ENCODE assay signal across 8 cellular contexts in genomic region chr2:28449489-28450395, GRCh38. TPM values are rescaled to one million over a fixed set of nuclear protein-coding genes. Genes with fewer than 3 reads are reported as not detected.
DNase-seq lines count a peak whose midpoint lies in the region; ATAC-seq and TF ChIP-seq lines count a peak whose summit lies in the region.

No MANE protein-coding gene starts in this region.

- intact Hi-C loops in HCT116 (cut with micrococcal nuclease) = no loop called here
- intact Hi-C loops in activated CD4-positive, alpha-beta T cell treated with anti-CD3 and anti-CD28 coated beads, Interleukin-2, amount 10 ng/mL, durations not matched to agents 24 days and 14 days (cut with micrococcal nuclease) = loop anchor here (2.0 to 10.0 kb wide), 6 partner anchors 172 to 677 kb away; partner anchors contain the start of genes BABAM2, MRPL33 and RBKS

- TF ChIP-seq POLR2A in HCT116 (IDR thresholded peaks at IDR 0.05; ENCODE audit: borderline replicate concordance, extremely low read depth, insufficient read depth, insufficient read length) = no peak

- TF ChIP-seq RAD21 in HCT116 (IDR thresholded peaks at IDR 0.05; ENCODE audit: low read depth) = no peak

- POLR2A ChIA-PET in HCT116 (lab: Charles Lee) = no interaction called here

- no peaks in the 10 kb centered on the region for H3K36me3 Mint-ChIP-seq in activated CD4-positive, alpha-beta T cell treated with anti-CD3 and anti-CD28 coated beads, Interleukin-2, amount 10 ng/mL, durations not matched to agents 24 days and 14 days (ENCODE audit: low read depth)
- no peaks in the 10 kb centered on the region for H3K36me3 Mint-ChIP-seq in endodermal cell (ENCODE audit: low read depth)

- peaks cover 64% of the 10 kb centered on the region for H3K4me1 Mint-ChIP-seq in activated CD4-positive, alpha-beta T cell treated with anti-CD3 and anti-CD28 coated beads, Interleukin-2, amount 10 ng/mL, durations not matched to agents 24 days and 14 days
- H3K4me1 Mint-ChIP-seq in endodermal cell = peaks cover 5% of the 10 kb centered on the region

- H4K20me1 ChIP-seq in HCT116 (ENCODE audit: insufficient read depth) = no peaks in the 10 kb centered on the region

- no peaks in the 10 kb centered on the region for H3K9me2 ChIP-seq in HCT116 (ENCODE audit: insufficient read depth)

- H3K27me3 ChIP-seq in HCT116 (ENCODE audit: insufficient read depth, low read length) = no peaks in the 10 kb centered on the region
- H3K27me3 ChIP-seq in endodermal cell (ENCODE audit: control insufficient read depth, insufficient read depth, low read length, poor library complexity, severe bottlenecking) = no peaks in the 10 kb centered on the region
- H3K27me3 ChIP-seq in H7 (ENCODE audit: control insufficient read depth, insufficient read depth, low read length) = no peaks in the 10 kb centered on the region

- H3K9ac ChIP-seq in HCT116 (ENCODE audit: low read length) = peak overlapping the region; percentile 16; the same call in 1 of the 2 replicates
- H3K9ac ChIP-seq in endodermal cell (ENCODE audit: extremely low read depth, low read length, poor library complexity, severe bottlenecking) = no peak overlapping the region

- 83% methylated on average over 15 to 17 of the region's 17 CpGs for whole genome bisulfite sequencing in endodermal cell (ENCODE audit: insufficient coverage in 1 of 2, insufficient read length in 1 of 2), 2 experiments

- H3K4me3 ChIP-seq in HCT116 (replicated peaks in 1 of 2; ENCODE audit: low read depth in 1 of 2, low read length in 2 of 2) (peak overlapping the region in 1 of 2 experiments; percentile 27; a peak in 2 of 4 replicates), endodermal cell (ENCODE audit: low read length) (no peak overlapping the region), H7 (ENCODE audit: insufficient read depth, low read depth, low read length) (no peak overlapping the region)

- no peaks in the 10 kb centered on the region for H3K27me3 Mint-ChIP-seq in activated CD4-positive, alpha-beta T cell treated with anti-CD3 and anti-CD28 coated beads, Interleukin-2, amount 10 ng/mL, durations not matched to agents 24 days and 14 days
- peaks cover 3% of the 10 kb centered on the region for H3K27me3 Mint-ChIP-seq in endodermal cell (ENCODE audit: insufficient read depth)

- CTCF ChIA-PET in HCT116 (lab: Charles Lee) = interaction anchor here (0.8 to 1.0 kb wide), 2 partner anchors 695 to 766 kb away, joined by 3 to 4 read pairs; no protein-coding TSS in a partner anchor

- in situ Hi-C loops in GM13976 (cut with MboI; ENCODE audit: low sequenced_read_pairs, unreplicated experiment) = no loop called here

- no peaks in the 10 kb centered on the region for H3K9me3 ChIP-seq in HCT116 (ENCODE audit: control insufficient read depth in 1 of 2, insufficient read depth in 1 of 2, low read depth in 1 of 2, low read length in 2 of 2)
- no peaks in the 10 kb centered on the region for H3K9me3 ChIP-seq in endodermal cell (ENCODE audit: control insufficient read depth, low read length)

- H3K4me1 ChIP-seq in HCT116 (ENCODE audit: control insufficient read depth in 1 of 2, insufficient read depth in 2 of 2, low read length in 2 of 2) (peaks cover 12 to 54% of the 10 kb centered on the region in 2 experiments), endodermal cell (ENCODE audit: control insufficient read depth, insufficient read depth, low read length) (no peaks in the 10 kb centered on the region)

- no peaks in the 10 kb centered on the region for H3K79me2 ChIP-seq in HCT116 (ENCODE audit: insufficient read depth, low read length)

- RAD21 ChIA-PET in HCT116 (lab: Charles Lee; ENCODE audit: low non-redundant PET in 1 of 2, low total read pairs in 2 of 2, uncharacterized antibody in 2 of 2, unreplicated experiment in 2 of 2) = no interaction called here

- peak overlapping the region; percentile 96 for H3K27ac Mint-ChIP-seq in activated CD4-positive, alpha-beta T cell treated with anti-CD3 and anti-CD28 coated beads, Interleukin-2, amount 10 ng/mL, durations not matched to agents 24 days and 14 days
- peak overlapping the region; percentile 59 for H3K27ac Mint-ChIP-seq in endodermal cell

- TF ChIP-seq CTCF in HCT116 (IDR thresholded peaks at IDR 0.05 in 2 of 3, conservative IDR thresholded peaks at IDR 0.05 in 1 of 3; ENCODE audit: borderline replicate concordance in 1 of 3, insufficient read depth in 1 of 3, low read depth in 2 of 3, low read length in 2 of 3) = no peak
- TF ChIP-seq CTCF in endodermal cell (conservative IDR thresholded peaks at IDR 0.05) = peak; percentile 12
- TF ChIP-seq CTCF in GM13976 (IDR thresholded peaks at IDR 0.05; ENCODE audit: borderline replicate concordance, control extremely low read depth, extremely low read depth, insufficient read depth, missing control alignments) = no peak

- H3K4me3 Mint-ChIP-seq in activated CD4-positive, alpha-beta T cell treated with anti-CD3 and anti-CD28 coated beads, Interleukin-2, amount 10 ng/mL, durations not matched to agents 24 days and 14 days = peak overlapping the region; percentile 78
- H3K4me3 Mint-ChIP-seq in endodermal cell = no peak overlapping the region

- DNase-seq in HCT116 (ENCODE audit: low read depth, low spot score) = peak; percentile 21
- peak; percentile 86 for DNase-seq in activated CD4-positive, alpha-beta T cell treated with anti-CD3 and anti-CD28 coated beads, Interleukin-2, amount 10 ng/mL, durations not matched to agents 24 days and 14 days
- DNase-seq in endodermal cell = no peak
- peak in 2 of 3 donors; percentile 8 to 75 for DNase-seq in stimulated activated CD4-positive, alpha-beta T cell treated with anti-CD3 and anti-CD28 coated beads, TNF-alpha, amount 100 ng/mL, for 1 hour (ENCODE audit: low read depth in 3 of 3, low spot score in 1 of 3)
- no peak for DNase-seq in H7
- DNase-seq in GM13976 (ENCODE audit: low spot score) = no peak

- H2AFZ ChIP-seq in HCT116 (ENCODE audit: low read depth, low read length, poor library complexity, severe bottlenecking) = peak overlapping the region; percentile 73

- H3K27ac ChIP-seq in HCT116 (ENCODE audit: low read depth, low read length) = no peak overlapping the region
- no peak overlapping the region for H3K27ac ChIP-seq in endodermal cell (ENCODE audit: low read depth, low read length)

- no TSS peak for BruUV-seq in HCT116 (replicated peaks; lab: Mats Ljungman, UMichigan)

- H3K4me2 ChIP-seq in HCT116 (ENCODE audit: low read length) = peak overlapping the region; percentile 70

- H3K36me3 ChIP-seq in HCT116 (ENCODE audit: control insufficient read depth in 1 of 2, insufficient read depth in 2 of 2, low read length in 2 of 2) (no peaks in the 10 kb centered on the region), endodermal cell (ENCODE audit: control insufficient read depth, insufficient read depth, low read length) (no peaks in the 10 kb centered on the region), H7 (replicated peaks; ENCODE audit: control insufficient read depth, insufficient read depth, low read length) (no peaks in the 10 kb centered on the region)

- H3K9me3 Mint-ChIP-seq in activated CD4-positive, alpha-beta T cell treated with anti-CD3 and anti-CD28 coated beads, Interleukin-2, amount 10 ng/mL, durations not matched to agents 24 days and 14 days = peaks cover 2% of the 10 kb centered on the region
- no peaks in the 10 kb centered on the region for H3K9me3 Mint-ChIP-seq in endodermal cell

- ATAC-seq in HCT116 (no peak), GM18909 (IDR thresholded peaks at IDR 0.05; ENCODE audit: poor library complexity, unreplicated experiment) (no peak), HG02571 (IDR thresholded peaks at IDR 0.05; ENCODE audit: unreplicated experiment) (no peak)

TF ChIP-seq in HCT116, 20 proteins besides CTCF, POLR2A, EP300 and RAD21 (continues in another document):
- TF ChIP-seq EZH2 (IDR thresholded peaks at IDR 0.05) = no peak
- no peak for TF ChIP-seq EGR1 (IDR thresholded peaks at IDR 0.05; ENCODE audit: low read depth)
- TF ChIP-seq CBX3 (IDR thresholded peaks at IDR 0.05; ENCODE audit: low read depth) = no peak
- peak; percentile 49; the same call in 1 of the 2 replicates for TF ChIP-seq JUND (IDR thresholded peaks at IDR 0.05)
- TF ChIP-seq, protein P1, sequence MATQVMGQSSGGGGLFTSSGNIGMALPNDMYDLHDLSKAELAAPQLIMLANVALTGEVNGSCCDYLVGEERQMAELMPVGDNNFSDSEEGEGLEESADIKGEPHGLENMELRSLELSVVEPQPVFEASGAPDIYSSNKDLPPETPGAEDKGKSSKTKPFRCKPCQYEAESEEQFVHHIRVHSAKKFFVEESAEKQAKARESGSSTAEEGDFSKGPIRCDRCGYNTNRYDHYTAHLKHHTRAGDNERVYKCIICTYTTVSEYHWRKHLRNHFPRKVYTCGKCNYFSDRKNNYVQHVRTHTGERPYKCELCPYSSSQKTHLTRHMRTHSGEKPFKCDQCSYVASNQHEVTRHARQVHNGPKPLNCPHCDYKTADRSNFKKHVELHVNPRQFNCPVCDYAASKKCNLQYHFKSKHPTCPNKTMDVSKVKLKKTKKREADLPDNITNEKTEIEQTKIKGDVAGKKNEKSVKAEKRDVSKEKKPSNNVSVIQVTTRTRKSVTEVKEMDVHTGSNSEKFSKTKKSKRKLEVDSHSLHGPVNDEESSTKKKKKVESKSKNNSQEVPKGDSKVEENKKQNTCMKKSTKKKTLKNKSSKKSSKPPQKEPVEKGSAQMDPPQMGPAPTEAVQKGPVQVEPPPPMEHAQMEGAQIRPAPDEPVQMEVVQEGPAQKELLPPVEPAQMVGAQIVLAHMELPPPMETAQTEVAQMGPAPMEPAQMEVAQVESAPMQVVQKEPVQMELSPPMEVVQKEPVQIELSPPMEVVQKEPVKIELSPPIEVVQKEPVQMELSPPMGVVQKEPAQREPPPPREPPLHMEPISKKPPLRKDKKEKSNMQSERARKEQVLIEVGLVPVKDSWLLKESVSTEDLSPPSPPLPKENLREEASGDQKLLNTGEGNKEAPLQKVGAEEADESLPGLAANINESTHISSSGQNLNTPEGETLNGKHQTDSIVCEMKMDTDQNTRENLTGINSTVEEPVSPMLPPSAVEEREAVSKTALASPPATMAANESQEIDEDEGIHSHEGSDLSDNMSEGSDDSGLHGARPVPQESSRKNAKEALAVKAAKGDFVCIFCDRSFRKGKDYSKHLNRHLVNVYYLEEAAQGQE (IDR thresholded peaks at IDR 0.05; ENCODE audit: low read depth) = no peak

RNA-seq across cellular contexts. Expression of gene PLB1, which starts 46.1 kb away (rescaled TPM):
- 0.49 TPM for total RNA-seq in HCT116 (2021; ENCODE audit: unreplicated experiment)
- polyA plus RNA-seq in HCT116 (2012) = 0.27 and 0.33 TPM in 2 replicates
- total RNA-seq in activated CD4-positive, alpha-beta T cell treated with anti-CD3 and anti-CD28 coated beads, Interleukin-2, amount 10 ng/mL, durations not matched to agents 24 days and 14 days = 0.63 and 1.8 TPM in 2 replicates
- total RNA-seq in endodermal cell = under 1 TPM; 0.35 to 0.38 TPM
- polyA plus RNA-seq in endodermal cell (2013, experiment 1 of 2) = 0.43 TPM
- polyA plus RNA-seq in endodermal cell (2013, experiment 2 of 2) = 0.25 TPM
- total RNA-seq in H7 (2014; rRNA removed; shearing (Covaris generic)) = not detected in 2 replicates

RNA-seq across cellular contexts. Expression of gene FOSL2, which starts 57.1 kb away (rescaled TPM):
- total RNA-seq in HCT116 (2021; ENCODE audit: unreplicated experiment) = 44.8 TPM
- polyA plus RNA-seq in HCT116 (2012) = 21.9 and 28.4 TPM in 2 replicates
- total RNA-seq in activated CD4-positive, alpha-beta T cell treated with anti-CD3 and anti-CD28 coated beads, Interleukin-2, amount 10 ng/mL, durations not matched to agents 24 days and 14 days = 73.2 and 80.6 TPM in 2 replicates
- 1 to 10 TPM; 1.4 to 3.8 TPM for total RNA-seq in endodermal cell
- polyA plus RNA-seq in endodermal cell (2013, experiment 1 of 2) = 2.7 TPM
- 2.6 TPM for polyA plus RNA-seq in endodermal cell (2013, experiment 2 of 2)
- total RNA-seq in H7 (2014; rRNA removed; shearing (Covaris generic)) = 3.5 and 4.1 TPM in 2 replicates

Comparison
In these comparisons a context has a peak if more than half of its experiments do, and no peak if none do; other contexts are left out.
1. DNase-seq: peak in HCT116 (single experiment), activated CD4-positive, alpha-beta T cell treated with anti-CD3 and anti-CD28 coated beads, Interleukin-2, amount 10 ng/mL, durations not matched to agents 24 days and 14 days (single experiment) and stimulated activated CD4-positive, alpha-beta T cell treated with anti-CD3 and anti-CD28 coated beads, TNF-alpha, amount 100 ng/mL, for 1 hour (2 of 3); none in endodermal cell (single experiment), H7 (single experiment) and GM13976 (single experiment).